Comparison of ENCODE assay signal across 18 cellular contexts in genomic region chr2:64951306-64951953, GRCh38. TPM values are rescaled to one million over a fixed set of nuclear protein-coding genes. Genes with fewer than 3 reads are reported as not detected.
A peak's percentile ranks its signal among the peaks of the same experiment; 100 is the strongest.
DNase-seq lines count a peak whose midpoint lies in the region; ATAC-seq, FAIRE-seq and TF ChIP-seq lines count a peak whose summit lies in the region.
"Had no signal": no experiment of that assay in that cellular context is flagged by ENCODE, and none has a peak within 500 bp of the region (broad histone marks: within the 10 kb centered on the region; RNA-seq: fewer than 3 reads in every experiment).

No MANE protein-coding gene starts in this region.

- ATAC-seq in psoas muscle = peak; percentile 89 to 94 (median 91)
- ATAC-seq in GM19455 (IDR thresholded peaks at IDR 0.05; ENCODE audit: unreplicated experiment) = no peak
- no peak for ATAC-seq in heart right ventricle
- ATAC-seq: K562 had no signal

- peaks cover 29% of the 10 kb centered on the region for H3K4me1 Mint-ChIP-seq in activated CD4-positive, alpha-beta memory T cell treated with anti-CD3 and anti-CD28 coated beads, Interleukin-2, amount 10 ng/mL, durations not matched to agents 7 days and 5 days

- no peaks in the 10 kb centered on the region for H3K27me3 Mint-ChIP-seq in activated CD4-positive, alpha-beta memory T cell treated with anti-CD3 and anti-CD28 coated beads, Interleukin-2, amount 10 ng/mL, durations not matched to agents 7 days and 5 days

- H3K27ac ChIP-seq in HEK293 (ENCODE audit: extremely low read depth, low read depth, low read length) (no peak overlapping the region), psoas muscle (peak overlapping the region; percentile 68), heart right ventricle (no peak overlapping the region)
- H3K27ac ChIP-seq: SK-N-MC had no signal

- H3K36me3 ChIP-seq in HEK293 (ENCODE audit: control insufficient read depth in 2 of 2, insufficient read depth in 1 of 2, low read length in 2 of 2) (no peaks in the 10 kb centered on the region), bronchial epithelial cell (ENCODE audit: control insufficient read depth, insufficient read depth, low read length) (no peaks in the 10 kb centered on the region), psoas muscle (ENCODE audit: insufficient read depth in 1 of 2, low read depth in 1 of 2) (no peaks in the 10 kb centered on the region), heart right ventricle (no peaks in the 10 kb centered on the region)

- TF ChIP-seq CTCF in HEK293 (tag by site-specific recombination; IDR thresholded peaks at IDR 0.05) (no peak), bronchial epithelial cell (IDR thresholded peaks at IDR 0.05; ENCODE audit: insufficient read depth, low read length, severe bottlenecking) (no peak), psoas muscle (IDR thresholded peaks at IDR 0.05) (no peak), heart right ventricle (IDR thresholded peaks at IDR 0.05) (no peak)

- H3K9me3 Mint-ChIP-seq in activated CD4-positive, alpha-beta memory T cell treated with anti-CD3 and anti-CD28 coated beads, Interleukin-2, amount 10 ng/mL, durations not matched to agents 7 days and 5 days = peaks cover 5% of the 10 kb centered on the region

- H3K4me3 Mint-ChIP-seq in activated CD4-positive, alpha-beta memory T cell treated with anti-CD3 and anti-CD28 coated beads, Interleukin-2, amount 10 ng/mL, durations not matched to agents 7 days and 5 days = no peak overlapping the region

- H3K4me3 ChIP-seq in HEK293 (ENCODE audit: low read depth, low read length) = no peak overlapping the region
- no peak overlapping the region for H3K4me3 ChIP-seq in bronchial epithelial cell (ENCODE audit: low read depth, low read length)
- H3K4me3 ChIP-seq in psoas muscle = no peak overlapping the region
- H3K4me3 ChIP-seq in heart right ventricle = no peak overlapping the region
- H3K4me3 ChIP-seq: K562, SK-N-MC had no signal

- DNase-seq in NCI-H2171 treated with DMSO at 0.1 percent for 48 hours (lab: John Stamatoyannopoulos, UW) = peak; percentile 65
- DNase-seq in bronchial epithelial cell (ENCODE audit: low read depth) = peak; percentile 28
- DNase-seq in psoas muscle = peak; percentile 31 to 74
- no peak for DNase-seq in heart right ventricle
- DNase-seq in effector CD8-positive, alpha-beta T cell (lab: John Stamatoyannopoulos, UW) = no peak
- no peak for DNase-seq in activated CD4-positive, alpha-beta memory T cell treated with anti-CD3 and anti-CD28 coated beads, Interleukin-2, amount 10 ng/mL, durations not matched to agents 7 days and 5 days
- DNase-seq: C1 segment of cervical spinal cord, DMS153, NCI-H1105 treated with DMSO at 0.1 percent for 48 hours, NCI-H187 treated with DMSO at 0.1 percent for 48 hours, NCI-H510A treated with DMSO at 0.1 percent for 48 hours, T-helper 1 cell had no signal

- H3K27ac Mint-ChIP-seq in activated CD4-positive, alpha-beta memory T cell treated with anti-CD3 and anti-CD28 coated beads, Interleukin-2, amount 10 ng/mL, durations not matched to agents 7 days and 5 days = no peak overlapping the region

- H3K4me1 ChIP-seq in HEK293 (ENCODE audit: control insufficient read depth, insufficient read depth, low read length) (no peaks in the 10 kb centered on the region), psoas muscle (peaks cover 21% of the 10 kb centered on the region), heart right ventricle (peaks cover 0 to 6% (median 0%) of the 10 kb centered on the region in 9 donors)

- 25 to 31% (median 28%) methylated on average over 5 of the region's 5 CpGs for WGBS in psoas muscle, 3 donors
- 59 to 66% methylated on average over 5 of the region's 5 CpGs for WGBS in heart right ventricle, 2 donors

- FAIRE-seq in bronchial epithelial cell (lab: Jason Lieb, UNC) = no peak
- FAIRE-seq: GM18507, HTR-8/SVneo, K562 had no signal

- POLR2A ChIA-PET in HEK293 (lab: Yijun Ruan, JAX) = no interaction called here
- POLR2A ChIA-PET in activated CD4-positive, alpha-beta memory T cell treated with anti-CD3 and anti-CD28 coated beads, Interleukin-2, amount 10 ng/mL, durations not matched to agents 7 days and 5 days (lab: Charles Lee) = no interaction called here

- CTCF ChIA-PET in HEK293 (lab: Yijun Ruan, JAX) = interaction anchor here (0.7 kb wide), 1 partner anchor 32 kb away, joined by 6 read pairs; no protein-coding TSS in a partner anchor
- CTCF ChIA-PET in activated CD4-positive, alpha-beta memory T cell treated with anti-CD3 and anti-CD28 coated beads, Interleukin-2, amount 10 ng/mL, durations not matched to agents 7 days and 5 days (lab: Charles Lee) = no interaction called here

- peaks cover 1% of the 10 kb centered on the region for H3K27me3 ChIP-seq in bronchial epithelial cell (ENCODE audit: control insufficient read depth, insufficient read depth, low read length)
- H3K27me3 ChIP-seq in psoas muscle (ENCODE audit: insufficient read depth in 3 of 3, low read length in 2 of 3) = no peaks in the 10 kb centered on the region
- H3K27me3 ChIP-seq in heart right ventricle = no peaks in the 10 kb centered on the region

- H3K9me3 ChIP-seq in HEK293 (ENCODE audit: control insufficient read depth, insufficient read depth, low read depth, low read length) (no peaks in the 10 kb centered on the region), psoas muscle (no peaks in the 10 kb centered on the region), heart right ventricle (peaks cover 0 to 11% (median 5%) of the 10 kb centered on the region in 11 donors)

- intact Hi-C loops in psoas muscle (cut with DNase I) (no loop called here), heart right ventricle (cut with DNase I) (loop anchor here in 1 of 10 donors (5.0 kb wide), 1 partner anchor 51 kb away; no protein-coding TSS in a partner anchor)

- no peaks in the 10 kb centered on the region for H3K36me3 Mint-ChIP-seq in activated CD4-positive, alpha-beta memory T cell treated with anti-CD3 and anti-CD28 coated beads, Interleukin-2, amount 10 ng/mL, durations not matched to agents 7 days and 5 days (ENCODE audit: low read depth)

TF ChIP-seq in HEK293, 187 proteins besides CTCF, POLR2A, EP300 and RAD21:
- peak; percentile 38 for TF ChIP-seq GLIS1 (tag by site-specific recombination; IDR thresholded peaks at IDR 0.05)
- no peak for TF ChIP-seq ZNF530 (tag by site-specific recombination; IDR thresholded peaks at IDR 0.05; ENCODE audit: low read depth)

RNA-seq across cellular contexts. Expression of gene SLC1A4, which starts 37.8 kb away (rescaled TPM):
- total RNA-seq in bronchial epithelial cell = 22.1 and 26.3 TPM in 2 replicates
- total RNA-seq in psoas muscle = 10 to 100 TPM; 13.9 to 50.3 (median 20.2) TPM
- 10 to 100 TPM in 1 of 3 donors, 1 to 10 TPM in 2; 3.4 to 12.7 (median 9.6) TPM for polyA plus RNA-seq in psoas muscle
- total RNA-seq in heart right ventricle = 10 to 100 TPM in 6 of 10 donors, 1 to 10 TPM in 4; 3.5 to 18.7 (median 11.3) TPM
- polyA plus RNA-seq in heart right ventricle = 10 to 100 TPM in 1 of 2 donors, 1 to 10 TPM in 1; 2.1 to 14.2 TPM
- 10 to 100 TPM; 75.1 to 79.7 TPM for total RNA-seq in activated CD4-positive, alpha-beta memory T cell treated with anti-CD3 and anti-CD28 coated beads, Interleukin-2, amount 10 ng/mL, durations not matched to agents 7 days and 5 days

Comparison
In these comparisons a context has a peak if more than half of its experiments do, and no peak if none do; other contexts are left out.
1. DNase-seq: peak in NCI-H2171 treated with DMSO at 0.1 percent for 48 hours (single experiment), bronchial epithelial cell (single experiment) and psoas muscle (2 of 2); none in heart right ventricle (0 of 2), effector CD8-positive, alpha-beta T cell (single experiment) and activated CD4-positive, alpha-beta memory T cell treated with anti-CD3 and anti-CD28 coated beads, Interleukin-2, amount 10 ng/mL, durations not matched to agents 7 days and 5 days (single experiment).
2. ATAC-seq: peak in psoas muscle (4 of 4); none in GM19455 (single experiment) and heart right ventricle (0 of 8).